Comparison of ENCODE assay signal across 12 cellular contexts in genomic region chr1:4027492-4028138, GRCh38.
DNase-seq lines count a peak whose midpoint lies in the region; ATAC-seq lines count a peak whose summit lies in the region.
"Had no signal": no experiment of that assay in that cellular context is flagged by ENCODE, and none has a peak within 500 bp of the region (broad histone marks: within the 10 kb centered on the region; RNA-seq: fewer than 3 reads in every experiment).

No MANE protein-coding gene starts in this region.

- H3K9ac ChIP-seq in iPS-20b (ENCODE audit: low read depth, low read length) = no peak overlapping the region

- in situ Hi-C loops in HAP-1 (cut with MboI; ENCODE audit: low sequenced_read_pairs) = no loop called here

- H3K9me3 ChIP-seq in iPS-20b (ENCODE audit: insufficient read depth, low read depth, low read length) = peaks cover 2% of the 10 kb centered on the region; the same call in 1 of the 2 replicates
- no peaks in the 10 kb centered on the region for H3K9me3 ChIP-seq in HAP-1

- H3K27me3 ChIP-seq in iPS-20b (ENCODE audit: insufficient read depth, low read length) = peaks cover 3% of the 10 kb centered on the region
- H3K27me3 ChIP-seq in HAP-1 (ENCODE audit: low read depth) = 0 out of 2 replicates have a peak, but pooled peaks cover 5% of the 10 kb centered on the region

- H3K27ac ChIP-seq in iPS-20b (ENCODE audit: low read length) = no peak overlapping the region
- H3K27ac ChIP-seq: breast epithelium, epithelial cell of prostate had no signal

- ATAC-seq in GM19452 (IDR thresholded peaks at IDR 0.05; ENCODE audit: unreplicated experiment) = peak; percentile 92
- ATAC-seq in HG03280 (IDR thresholded peaks at IDR 0.05; ENCODE audit: unreplicated experiment) = peak; percentile 82

- H3K36me3 ChIP-seq in iPS-20b (ENCODE audit: insufficient read depth, low read depth, low read length) = no peaks in the 10 kb centered on the region
- H3K36me3 ChIP-seq in HAP-1 (replicated peaks) = no peaks in the 10 kb centered on the region
- H3K36me3 ChIP-seq: breast epithelium had no signal

- H3K4me1 ChIP-seq in iPS-20b (ENCODE audit: insufficient read depth, low read length) (peaks cover 3% of the 10 kb centered on the region; the same call in 1 of the 2 replicates), HAP-1 (no peaks in the 10 kb centered on the region)
- H3K4me1 ChIP-seq: breast epithelium had no signal

- H3K4me3 ChIP-seq in iPS-20b (ENCODE audit: low read length) (peak overlapping the region; percentile 16; the same call in 1 of the 2 replicates), HAP-1 (no peak overlapping the region)
- H3K4me3 ChIP-seq: breast epithelium had no signal

- DNase-seq in NOMO-1 treated with DMSO at 0.1 percent for 48 hours (lab: John Stamatoyannopoulos, UW; ENCODE audit: unreplicated experiment) (peak; percentile 2), NOMO-1 treated with dmso at 0.1 percent for 144 hours (lab: John Stamatoyannopoulos, UW; ENCODE audit: unreplicated experiment) (no peak), HAP-1 (ENCODE audit: low spot score in 2 of 2) (no peak), NCI-H2171 (lab: John Stamatoyannopoulos, UW) (no peak), mucosa of gallbladder (ENCODE audit: low spot score) (no peak)
- DNase-seq: IMR-90, NCI-H2171 treated with DMSO at 0.1 percent for 48 hours had no signal
